In the genomic region with DNA sequence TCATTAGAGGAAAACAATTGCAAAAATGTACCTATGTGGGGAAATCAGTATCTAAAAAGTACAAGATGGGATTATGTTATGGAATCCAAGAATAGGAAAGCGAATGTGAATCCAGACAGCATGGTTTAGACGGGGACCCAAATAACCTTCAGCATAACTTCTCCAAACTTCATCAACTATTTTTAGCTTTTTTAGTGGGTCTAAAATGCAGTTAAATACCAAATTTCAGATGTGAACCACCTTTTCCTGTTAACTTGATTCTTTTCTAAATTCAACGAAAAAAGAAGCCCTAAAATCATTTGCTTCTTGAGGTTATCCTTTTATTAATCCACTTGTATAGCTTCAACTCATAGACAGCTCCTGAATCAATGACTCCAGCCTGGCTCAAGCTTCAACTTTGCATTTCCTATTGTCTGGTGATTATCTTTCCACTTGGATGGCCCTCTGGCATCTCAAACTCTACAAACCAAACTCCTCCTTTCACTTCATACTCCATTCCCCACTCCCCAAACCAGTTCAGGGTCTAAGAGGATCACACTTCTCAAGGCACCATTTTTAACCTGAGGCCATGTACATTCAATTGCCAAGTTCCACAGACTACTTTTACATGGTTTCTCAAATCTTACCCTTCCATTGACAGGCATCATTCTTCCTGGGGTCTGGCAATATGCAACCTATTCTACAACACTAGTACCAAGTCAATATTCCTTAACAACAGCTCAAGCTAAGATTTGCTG, we compare ENCODE assay signal across 13 cellular contexts. TPM values are rescaled to one million over a fixed set of nuclear protein-coding genes. Genes with fewer than 3 reads are reported as not detected.
DNase-seq lines count a peak whose midpoint lies in the region; ATAC-seq, FAIRE-seq and TF ChIP-seq lines count a peak whose summit lies in the region.
"Had no signal": no experiment of that assay in that cellular context is flagged by ENCODE, and none has a peak within 500 bp of the region (broad histone marks: within the 10 kb centered on the region; RNA-seq: fewer than 3 reads in every experiment).

No MANE protein-coding gene starts in this region.

- 71 to 78% methylated on average over 3 of the region's 3 CpGs for WGBS in body of pancreas, 2 donors
- WGBS in sigmoid colon, 2 donors, result 89 to 94% methylated on average over 3 of the region's 3 CpGs

- TF ChIP-seq CTCF in GM23338 (conservative IDR thresholded peaks at IDR 0.05; ENCODE audit: low read depth in 2 of 2) (no peak), body of pancreas (IDR thresholded peaks at IDR 0.05) (no peak), keratinocyte (optimal IDR thresholded peaks at IDR 0.05 in 1 of 3, IDR thresholded peaks at IDR 0.05 in 1 of 3, conservative IDR thresholded peaks at IDR 0.05 in 1 of 3; ENCODE audit: extremely low read depth in 1 of 3, insufficient read depth in 2 of 3, low read length in 3 of 3) (no peak), sigmoid colon (IDR thresholded peaks at IDR 0.05) (no peak)

- H3K4me2 ChIP-seq in GM23338, result peak overlapping the region; percentile 67
- H3K4me2 ChIP-seq in keratinocyte (ENCODE audit: control insufficient read depth, extremely low read depth, insufficient read depth, low read depth, low read length), result peak overlapping the region; percentile 97

- H3K4me3 ChIP-seq in GM23338, result peak overlapping the region; percentile 7; the same call in 1 of the 2 replicates
- H3K4me3 ChIP-seq in body of pancreas, result no peak overlapping the region
- peak overlapping the region in 2 of 3 experiments; percentile 15 to 53 for H3K4me3 ChIP-seq in keratinocyte (ENCODE audit: control insufficient read depth in 2 of 3, extremely low read depth in 1 of 3, insufficient read depth in 2 of 3, low read depth in 1 of 3, low read length in 3 of 3)
- no peak overlapping the region for H3K4me3 ChIP-seq in sigmoid colon

- no peak for TF ChIP-seq EP300 in sigmoid colon (IDR thresholded peaks at IDR 0.05)

- H3K36me3 ChIP-seq in GM23338 (ENCODE audit: insufficient read depth) (peaks cover 4% of the 10 kb centered on the region), body of pancreas (replicated peaks in 1 of 2; ENCODE audit: insufficient read depth in 1 of 2, low read depth in 2 of 2) (peaks cover 11% of the 10 kb centered on the region in 2 donors), keratinocyte (ENCODE audit: control insufficient read depth in 2 of 2, extremely low read depth in 1 of 2, insufficient read depth in 2 of 2, low read length in 2 of 2) (peaks cover 5 to 36% of the 10 kb centered on the region in 2 experiments), sigmoid colon (peaks cover under 1 to 12% (median 9%) of the 10 kb centered on the region in 4 donors)

- H3K27ac Mint-ChIP-seq in GM23338, result peak overlapping the region; percentile 79
- H3K27ac Mint-ChIP-seq: activated T-helper 1 cell treated with anti-CD3 and anti-CD28 coated beads, Interleukin-12 subunit alpha, Interleukin-12 subunit beta, Interleukin-2, Interleukin-4 antibody, amounts not matched to agents 30 ng/mL and 10 ng/mL and 1 ng/mL, durations not matched to agents 14 hours and 24 hours and 36 hours; CD4-positive, CD25-positive, alpha-beta regulatory T cell; stimulated activated naive B cell treated with anti-CD40 and anti-IgM and Interleukin-4, amounts not matched to agents 10 μg/mL and 1 μg/mL and 100 μg/mL, for 72 hours had no signal

- no peaks in the 10 kb centered on the region for H3K9me3 Mint-ChIP-seq in GM23338
- H3K9me3 Mint-ChIP-seq: activated T-helper 1 cell treated with anti-CD3 and anti-CD28 coated beads, Interleukin-12 subunit alpha, Interleukin-12 subunit beta, Interleukin-2, Interleukin-4 antibody, amounts not matched to agents 30 ng/mL and 10 ng/mL and 1 ng/mL, durations not matched to agents 14 hours and 24 hours and 36 hours; stimulated activated naive B cell treated with anti-CD40 and anti-IgM and Interleukin-4, amounts not matched to agents 10 μg/mL and 1 μg/mL and 100 μg/mL, for 72 hours had no signal

- dilution Hi-C loops in keratinocyte (cut with MboI; ENCODE audit: extremely low pct_ligation_motif_present, low sequenced_read_pairs), result loop anchor here (25.0 kb wide), 1 partner anchor 294 kb away; a partner anchor contains a TSS

- no peaks in the 10 kb centered on the region for H3K27me3 Mint-ChIP-seq in GM23338 (ENCODE audit: insufficient read depth, low read depth, poor library complexity)

- no peak for FAIRE-seq in keratinocyte (lab: Jason Lieb, UNC)

- H3F3A ChIP-seq in GM23338 (replicated peaks; ENCODE audit: low read depth), result no peaks in the 10 kb centered on the region

- DNase-seq in GM23338 (ENCODE audit: low spot score) (peak; percentile 44), body of pancreas (no peak), keratinocyte (ENCODE audit: low read depth, low spot score) (no peak), sigmoid colon (no peak), NCI-H2081 treated with DMSO at 0.1 percent for 48 hours (lab: John Stamatoyannopoulos, UW) (no peak)
- DNase-seq in activated T-cell treated with anti-CD3 and anti-CD28 coated beads, Interleukin-2, amount 50 U/mL, for 1 hour, result no peak
- DNase-seq: CD4-positive, CD25-positive, alpha-beta regulatory T cell; effector CD4-positive, alpha-beta T cell; stimulated activated naive B cell treated with anti-CD40 and anti-IgM and Interleukin-4, amounts not matched to agents 10 μg/mL and 1 μg/mL and 100 μg/mL, for 72 hours; T1000 had no signal

- H2AFZ ChIP-seq in GM23338 (no peak overlapping the region), keratinocyte (ENCODE audit: control insufficient read depth, low read length) (no peak overlapping the region)

- peak overlapping the region; percentile 40 for H3K4me3 Mint-ChIP-seq in GM23338
- H3K4me3 Mint-ChIP-seq: activated T-helper 1 cell treated with anti-CD3 and anti-CD28 coated beads, Interleukin-12 subunit alpha, Interleukin-12 subunit beta, Interleukin-2, Interleukin-4 antibody, amounts not matched to agents 30 ng/mL and 10 ng/mL and 1 ng/mL, durations not matched to agents 14 hours and 24 hours and 36 hours; CD4-positive, CD25-positive, alpha-beta regulatory T cell; stimulated activated naive B cell treated with anti-CD40 and anti-IgM and Interleukin-4, amounts not matched to agents 10 μg/mL and 1 μg/mL and 100 μg/mL, for 72 hours had no signal

- no peaks in the 10 kb centered on the region for H3K9me2 ChIP-seq in GM23338 (ENCODE audit: insufficient read depth)

- H3K9me1 ChIP-seq in keratinocyte (ENCODE audit: control insufficient read depth, extremely low read depth, insufficient read depth, low read length), result peaks cover 4% of the 10 kb centered on the region

- H3K4me1 Mint-ChIP-seq in GM23338, result peaks cover 84% of the 10 kb centered on the region

- H3K9ac ChIP-seq in keratinocyte (ENCODE audit: control insufficient read depth, extremely low read depth, insufficient read depth, low read length), result peak overlapping the region; percentile 52

- H3K9me3 ChIP-seq in body of pancreas (no peaks in the 10 kb centered on the region), keratinocyte (ENCODE audit: control insufficient read depth, low read depth, low read length) (no peaks in the 10 kb centered on the region), sigmoid colon (no peaks in the 10 kb centered on the region)

- TF ChIP-seq POLR2A in body of pancreas (IDR thresholded peaks at IDR 0.05) (peak in 2 of 3 donors; percentile 19 to 22), sigmoid colon (IDR thresholded peaks at IDR 0.05) (no peak)

- H3K79me2 ChIP-seq in GM23338 (replicated peaks; ENCODE audit: insufficient read depth), result peaks cover 98% of the 10 kb centered on the region
- H3K79me2 ChIP-seq in keratinocyte (ENCODE audit: control insufficient read depth, insufficient read depth, low read length), result peaks cover 94% of the 10 kb centered on the region

- ATAC-seq in GM23338 (peak; percentile 30), body of pancreas (no peak), HG02588 (IDR thresholded peaks at IDR 0.05; ENCODE audit: unreplicated experiment) (no peak), GM21723 (IDR thresholded peaks at IDR 0.05; ENCODE audit: unreplicated experiment) (no peak)
- ATAC-seq: stimulated activated naive B cell treated with anti-CD40 and anti-IgM and Interleukin-4, amounts not matched to agents 10 μg/mL and 1 μg/mL and 100 μg/mL, for 72 hours had no signal

- H3K27me3 ChIP-seq in GM23338 (ENCODE audit: insufficient read depth) (no peaks in the 10 kb centered on the region), body of pancreas (no peaks in the 10 kb centered on the region), keratinocyte (ENCODE audit: control insufficient read depth, extremely low read depth, insufficient read depth, low read length) (no peaks in the 10 kb centered on the region), sigmoid colon (no peaks in the 10 kb centered on the region)

- peaks cover 13% of the 10 kb centered on the region for H3K36me3 Mint-ChIP-seq in GM23338 (ENCODE audit: low read depth)

- intact Hi-C loops in body of pancreas (cut with DNase I), result no loop called here
- intact Hi-C loops in sigmoid colon (cut with DNase I), result loop anchor here (5.0 to 10.0 kb wide), 2 partner anchors 41 to 326 kb away; no protein-coding TSS in a partner anchor

- H3K4me1 ChIP-seq in GM23338 (ENCODE audit: insufficient read depth) (peaks cover 84% of the 10 kb centered on the region), body of pancreas (peaks cover 97% of the 10 kb centered on the region), keratinocyte (ENCODE audit: control insufficient read depth, extremely low read depth, insufficient read depth, low read length) (peaks cover 94% of the 10 kb centered on the region), sigmoid colon (peaks cover 0 to 95% (median 84%) of the 10 kb centered on the region in 4 donors)

- H4K20me1 ChIP-seq in GM23338 (replicated peaks; ENCODE audit: insufficient read depth) (peaks cover 45% of the 10 kb centered on the region), keratinocyte (ENCODE audit: control insufficient read depth, extremely low read depth, insufficient read depth, low read length) (peaks cover 17% of the 10 kb centered on the region)

- H3K27ac ChIP-seq in GM23338 (ENCODE audit: low read depth) (peak overlapping the region; percentile 34), body of pancreas (peak overlapping the region; percentile 57 to 100 (median 99)), keratinocyte (ENCODE audit: control insufficient read depth, insufficient read depth, low read length) (peak overlapping the region; percentile 41), sigmoid colon (peak overlapping the region; percentile 72 to 99 (median 97))

RNA-seq across cellular contexts. Expression of a gene that starts 7.4 kb away (rescaled TPM):
- 51.3 and 59.8 TPM in 2 replicates for total RNA-seq in GM23338 (2014; rRNA removed; shearing (Covaris generic))
- 19.7 and 22.9 TPM in 2 replicates for polyA plus RNA-seq in GM23338 (2016; fragmentation: Nextera tagmentation; extraction: Ambion mirVana)
- 100 to 1,000 TPM; 127 to 273 TPM for total RNA-seq in body of pancreas
- 75.7 to 130 TPM (median 97.0 TPM) in 3 replicates for polyA plus RNA-seq in keratinocyte
- polyA plus RNA-seq in keratinocyte (2011; ENCODE audit: low read depth), result 39.7 TPM
- 58.1 and 97.0 TPM in 2 replicates for polyA plus RNA-seq in keratinocyte (2011; cell fraction: cytosol; rRNA removed)
- 132 and 155 TPM in 2 replicates for polyA plus RNA-seq in keratinocyte (2011; cell fraction: nucleus; rRNA removed)
- 42.8 and 92.9 TPM in 2 replicates for polyA plus RNA-seq in keratinocyte (2012; ENCODE audit: low replicate concordance)
- 17.4 to 68.3 TPM (median 50.7 TPM) in 3 replicates for polyA minus RNA-seq in keratinocyte
- 31.5 TPM for polyA minus RNA-seq in keratinocyte (2011; cell fraction: cytosol; rRNA and poly(A)+ RNA removed)
- polyA minus RNA-seq in keratinocyte (2011; cell fraction: nucleus; rRNA and poly(A)+ RNA removed), result 40.3 and 72.9 TPM in 2 replicates
- total RNA-seq in sigmoid colon, result 100 to 1,000 TPM in 2 of 4 donors, 10 to 100 TPM in 2; 81.1 to 131 (median 101) TPM
- 10 to 100 TPM; 28.4 to 45.3 (median 28.8) TPM for polyA plus RNA-seq in sigmoid colon

RNA-seq across cellular contexts. Expression of a gene that starts 57.1 kb away (rescaled TPM):
- 178 and 184 TPM in 2 replicates for total RNA-seq in GM23338 (2014; rRNA removed; shearing (Covaris generic))
- 592 and 679 TPM in 2 replicates for polyA plus RNA-seq in GM23338 (2016; fragmentation: Nextera tagmentation; extraction: Ambion mirVana)
- 100 to 1,000 TPM in 1 of 2 donors, 10 to 100 TPM in 1; 88.3 to 110 TPM for total RNA-seq in body of pancreas
- polyA plus RNA-seq in keratinocyte, result 296 to 502 TPM (median 471 TPM) in 3 replicates
- 326 TPM for polyA plus RNA-seq in keratinocyte (2011; ENCODE audit: low read depth)
- polyA plus RNA-seq in keratinocyte (2011; cell fraction: cytosol; rRNA removed), result 458 and 494 TPM in 2 replicates
- polyA plus RNA-seq in keratinocyte (2011; cell fraction: nucleus; rRNA removed), result 167 and 228 TPM in 2 replicates
- polyA plus RNA-seq in keratinocyte (2012; ENCODE audit: low replicate concordance), result 240 and 445 TPM in 2 replicates
- polyA minus RNA-seq in keratinocyte, result 29.1 to 162 TPM (median 72.1 TPM) in 3 replicates
- polyA minus RNA-seq in keratinocyte (2011; cell fraction: cytosol; rRNA and poly(A)+ RNA removed), result 87.5 TPM
- polyA minus RNA-seq in keratinocyte (2011; cell fraction: nucleus; rRNA and poly(A)+ RNA removed), result 30.6 and 47.7 TPM in 2 replicates
- total RNA-seq in sigmoid colon, result 100 to 1,000 TPM; 176 to 252 (median 222) TPM
- polyA plus RNA-seq in sigmoid colon, result 100 to 1,000 TPM; 243 to 270 (median 243) TPM

Comparison
In these comparisons a context has a peak if more than half of its experiments do, and no peak if none do; other contexts are left out.
1. H3K27ac ChIP-seq: peak in every context shown above with its lines; median percentile 99 in body of pancreas; 97 in sigmoid colon; 41 in keratinocyte; 34 in GM23338.
2. H3K4me3 ChIP-seq: peak in GM23338 (single experiment) and keratinocyte (2 of 3); none in body of pancreas (0 of 2) and sigmoid colon (0 of 4).
3. POLR2A ChIP-seq: peak in body of pancreas (2 of 3); none in sigmoid colon (0 of 2).